8 cellular contexts compared by ENCODE assay signal in the genomic region with DNA sequence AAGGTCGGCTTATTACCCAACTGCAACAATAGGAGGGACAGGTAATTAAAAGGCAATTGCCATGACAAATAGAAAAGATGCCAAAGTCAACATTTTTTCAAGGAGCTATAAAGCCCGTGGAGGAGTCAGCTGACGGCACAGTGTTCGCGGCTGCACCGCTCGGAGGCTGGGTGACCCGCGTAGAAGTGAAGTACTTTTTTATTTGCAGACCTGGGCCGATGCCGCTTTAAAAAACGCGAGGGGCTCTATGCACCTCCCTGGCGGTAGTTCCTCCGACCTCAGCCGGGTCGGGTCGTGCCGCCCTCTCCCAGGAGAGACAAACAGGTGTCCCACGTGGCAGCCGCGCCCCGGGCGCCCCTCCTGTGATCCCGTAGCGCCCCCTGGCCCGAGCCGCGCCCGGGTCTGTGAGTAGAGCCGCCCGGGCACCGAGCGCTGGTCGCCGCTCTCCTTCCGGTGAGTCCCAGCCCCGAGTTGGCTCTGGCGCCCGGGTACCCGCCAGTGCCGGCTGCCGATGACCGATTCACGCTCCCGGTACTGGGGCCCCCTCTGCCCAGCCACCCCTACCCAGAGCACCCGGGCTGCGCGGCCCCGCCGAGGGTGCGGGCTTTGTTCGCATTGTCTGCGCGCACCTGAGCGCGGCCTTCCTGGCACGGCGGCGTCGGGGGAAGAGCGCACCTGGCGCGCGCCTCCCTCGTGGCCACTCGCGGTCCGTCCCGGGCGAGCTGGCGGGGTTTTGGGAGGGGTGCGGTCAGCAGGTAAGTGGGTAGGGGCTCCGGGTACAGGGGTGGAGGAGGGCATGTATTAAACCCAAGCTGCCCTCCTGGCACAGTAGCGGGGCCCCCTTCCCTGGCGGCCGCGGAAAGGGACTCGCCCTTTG. TPM values are rescaled to one million over a fixed set of nuclear protein-coding genes. Genes with fewer than 3 reads are reported as not detected.
A peak's percentile ranks its signal among the peaks of the same experiment; 100 is the strongest.
DNase-seq lines count a peak whose midpoint lies in the region; ATAC-seq and TF ChIP-seq lines count a peak whose summit lies in the region.

Gene VWA2, plus strand, starts transcription at position 138 of the 877 bp plus-strand sequence. CDS start 9,460 bp downstream, outside the sequence.

- no peaks in the 10 kb centered on the region for H3K9me3 ChIP-seq in liver (ENCODE audit: control insufficient read depth in 4 of 4, low read length in 3 of 4)

- H3K27ac Mint-ChIP-seq in activated naive CD8-positive, alpha-beta T cell treated with anti-CD3 and anti-CD28 coated beads, Interleukin-2, amount 10 ng/mL, durations not matched to agents 7 days and 5 days, result no peak within 1 kb of the TSS
- no peak within 1 kb of the TSS for H3K27ac Mint-ChIP-seq in stimulated activated naive CD8-positive, alpha-beta T cell treated with anti-CD3 and anti-CD28 coated beads, Interleukin-15, Interleukin-2, amounts not matched to agents 100 ng/mL and 50 ng/mL, for 24 hours

- no peaks in the 10 kb centered on the region for H3K36me3 ChIP-seq in liver (ENCODE audit: control insufficient read depth in 4 of 4, insufficient read depth in 3 of 4, low read depth in 1 of 4, low read length in 3 of 4)

- no peak within 1 kb of the TSS for H3K9ac ChIP-seq in liver (ENCODE audit: low read depth in 1 of 2, low read length in 2 of 2)

- TF ChIP-seq CTCF in GM12864 (IDR thresholded peaks at IDR 0.05; ENCODE audit: low read depth, low read length, missing control alignments) (peak; percentile 20), liver (IDR thresholded peaks at IDR 0.05; ENCODE audit: low read depth, low read length, missing input control) (no peak)

- POLR2A ChIA-PET in activated naive CD8-positive, alpha-beta T cell treated with anti-CD3 and anti-CD28 coated beads, Interleukin-2, amount 10 ng/mL, durations not matched to agents 7 days and 5 days (lab: Charles Lee), result interaction anchor here (0.7 kb wide), 1 partner anchor 280 kb away, joined by 3 read pairs; no protein-coding TSS in a partner anchor

- H3K4me1 Mint-ChIP-seq in activated naive CD8-positive, alpha-beta T cell treated with anti-CD3 and anti-CD28 coated beads, Interleukin-2, amount 10 ng/mL, durations not matched to agents 7 days and 5 days, result peaks cover 2% of the 10 kb centered on the region
- peaks cover 20% of the 10 kb centered on the region for H3K4me1 Mint-ChIP-seq in stimulated activated naive CD8-positive, alpha-beta T cell treated with anti-CD3 and anti-CD28 coated beads, Interleukin-15, Interleukin-2, amounts not matched to agents 100 ng/mL and 50 ng/mL, for 24 hours (ENCODE audit: low read depth)

- peaks cover 65% of the 10 kb centered on the region for H3K27me3 Mint-ChIP-seq in activated naive CD8-positive, alpha-beta T cell treated with anti-CD3 and anti-CD28 coated beads, Interleukin-2, amount 10 ng/mL, durations not matched to agents 7 days and 5 days
- H3K27me3 Mint-ChIP-seq in stimulated activated naive CD8-positive, alpha-beta T cell treated with anti-CD3 and anti-CD28 coated beads, Interleukin-15, Interleukin-2, amounts not matched to agents 100 ng/mL and 50 ng/mL, for 24 hours, result peaks cover 61% of the 10 kb centered on the region

- no peak for DNase-seq in GM12864 (ENCODE audit: low read depth)
- peak; percentile 63 for DNase-seq in NCI-H146 treated with DMSO at 0.1 percent for 48 hours (lab: John Stamatoyannopoulos, UW; ENCODE audit: unreplicated experiment)
- peak; percentile 59 for DNase-seq in activated naive CD8-positive, alpha-beta T cell treated with anti-CD3 and anti-CD28 coated beads, Interleukin-2, amount 10 ng/mL, durations not matched to agents 7 days and 5 days
- DNase-seq in GM19240 (ENCODE audit: insufficient read length, low spot score), result no peak
- DNase-seq in Kasumi-1 (lab: John Stamatoyannopoulos, UW), result no peak
- no peak for DNase-seq in middle frontal gyrus (ENCODE audit: extremely low spot score, low spot score)

- H3K36me3 Mint-ChIP-seq in activated naive CD8-positive, alpha-beta T cell treated with anti-CD3 and anti-CD28 coated beads, Interleukin-2, amount 10 ng/mL, durations not matched to agents 7 days and 5 days, result no peaks in the 10 kb centered on the region
- H3K36me3 Mint-ChIP-seq in stimulated activated naive CD8-positive, alpha-beta T cell treated with anti-CD3 and anti-CD28 coated beads, Interleukin-15, Interleukin-2, amounts not matched to agents 100 ng/mL and 50 ng/mL, for 24 hours (ENCODE audit: low read depth), result no peaks in the 10 kb centered on the region

- no peaks in the 10 kb centered on the region for H3K9me3 Mint-ChIP-seq in activated naive CD8-positive, alpha-beta T cell treated with anti-CD3 and anti-CD28 coated beads, Interleukin-2, amount 10 ng/mL, durations not matched to agents 7 days and 5 days
- no peaks in the 10 kb centered on the region for H3K9me3 Mint-ChIP-seq in stimulated activated naive CD8-positive, alpha-beta T cell treated with anti-CD3 and anti-CD28 coated beads, Interleukin-15, Interleukin-2, amounts not matched to agents 100 ng/mL and 50 ng/mL, for 24 hours

- no peak within 1 kb of the TSS; the same call in 1 of the 2 replicates for H3K4me3 ChIP-seq in GM12864 (ENCODE audit: low read depth, low read length)
- peak within 1 kb of the TSS in 2 of 3 donors; percentile 18 to 44 for H3K4me3 ChIP-seq in liver (ENCODE audit: low read depth in 1 of 3, low read length in 3 of 3)

- H3K4me1 ChIP-seq in liver (ENCODE audit: control insufficient read depth in 4 of 4, insufficient read depth in 4 of 4, low read length in 3 of 4), result peaks cover 5 to 12% (median 7%) of the 10 kb centered on the region in 4 donors

- peak; percentile 63 for ATAC-seq in activated naive CD8-positive, alpha-beta T cell treated with anti-CD3 and anti-CD28 coated beads, Interleukin-2, amount 10 ng/mL, durations not matched to agents 7 days and 5 days (ENCODE audit: low read depth)

- H3K27ac ChIP-seq in liver (ENCODE audit: low read depth in 1 of 2, low read length in 2 of 2), result no peak within 1 kb of the TSS

- TF ChIP-seq RAD21 in liver (IDR thresholded peaks at IDR 0.05), result peak in 1 of 2 donors; percentile 33

- H3K4me3 Mint-ChIP-seq in activated naive CD8-positive, alpha-beta T cell treated with anti-CD3 and anti-CD28 coated beads, Interleukin-2, amount 10 ng/mL, durations not matched to agents 7 days and 5 days, result peak within 1 kb of the TSS; percentile 51
- H3K4me3 Mint-ChIP-seq in stimulated activated naive CD8-positive, alpha-beta T cell treated with anti-CD3 and anti-CD28 coated beads, Interleukin-15, Interleukin-2, amounts not matched to agents 100 ng/mL and 50 ng/mL, for 24 hours, result peak within 1 kb of the TSS; percentile 69

- WGBS in liver, result 4% methylated on average over 79 of the region's 79 CpGs

- peaks cover 0 to 17% (median 9%) of the 10 kb centered on the region in 4 donors for H3K27me3 ChIP-seq in liver (ENCODE audit: control insufficient read depth in 4 of 4, insufficient read depth in 4 of 4, low read length in 3 of 4)

TF ChIP-seq in liver, 16 proteins besides CTCF, POLR2A, EP300 and RAD21:
- TF ChIP-seq, protein P1, sequence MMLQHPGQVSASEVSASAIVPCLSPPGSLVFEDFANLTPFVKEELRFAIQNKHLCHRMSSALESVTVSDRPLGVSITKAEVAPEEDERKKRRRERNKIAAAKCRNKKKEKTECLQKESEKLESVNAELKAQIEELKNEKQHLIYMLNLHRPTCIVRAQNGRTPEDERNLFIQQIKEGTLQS (IDR thresholded peaks at IDR 0.05), result no peak
- no peak for TF ChIP-seq HNF4G (IDR thresholded peaks at IDR 0.05)
- peak in 1 of 2 donors; percentile 21 for TF ChIP-seq RXRA (IDR thresholded peaks at IDR 0.05)
- peak in 1 of 2 donors; percentile 36 for TF ChIP-seq HNF4A (conservative IDR thresholded peaks at IDR 0.05)
- TF ChIP-seq, protein P2, sequence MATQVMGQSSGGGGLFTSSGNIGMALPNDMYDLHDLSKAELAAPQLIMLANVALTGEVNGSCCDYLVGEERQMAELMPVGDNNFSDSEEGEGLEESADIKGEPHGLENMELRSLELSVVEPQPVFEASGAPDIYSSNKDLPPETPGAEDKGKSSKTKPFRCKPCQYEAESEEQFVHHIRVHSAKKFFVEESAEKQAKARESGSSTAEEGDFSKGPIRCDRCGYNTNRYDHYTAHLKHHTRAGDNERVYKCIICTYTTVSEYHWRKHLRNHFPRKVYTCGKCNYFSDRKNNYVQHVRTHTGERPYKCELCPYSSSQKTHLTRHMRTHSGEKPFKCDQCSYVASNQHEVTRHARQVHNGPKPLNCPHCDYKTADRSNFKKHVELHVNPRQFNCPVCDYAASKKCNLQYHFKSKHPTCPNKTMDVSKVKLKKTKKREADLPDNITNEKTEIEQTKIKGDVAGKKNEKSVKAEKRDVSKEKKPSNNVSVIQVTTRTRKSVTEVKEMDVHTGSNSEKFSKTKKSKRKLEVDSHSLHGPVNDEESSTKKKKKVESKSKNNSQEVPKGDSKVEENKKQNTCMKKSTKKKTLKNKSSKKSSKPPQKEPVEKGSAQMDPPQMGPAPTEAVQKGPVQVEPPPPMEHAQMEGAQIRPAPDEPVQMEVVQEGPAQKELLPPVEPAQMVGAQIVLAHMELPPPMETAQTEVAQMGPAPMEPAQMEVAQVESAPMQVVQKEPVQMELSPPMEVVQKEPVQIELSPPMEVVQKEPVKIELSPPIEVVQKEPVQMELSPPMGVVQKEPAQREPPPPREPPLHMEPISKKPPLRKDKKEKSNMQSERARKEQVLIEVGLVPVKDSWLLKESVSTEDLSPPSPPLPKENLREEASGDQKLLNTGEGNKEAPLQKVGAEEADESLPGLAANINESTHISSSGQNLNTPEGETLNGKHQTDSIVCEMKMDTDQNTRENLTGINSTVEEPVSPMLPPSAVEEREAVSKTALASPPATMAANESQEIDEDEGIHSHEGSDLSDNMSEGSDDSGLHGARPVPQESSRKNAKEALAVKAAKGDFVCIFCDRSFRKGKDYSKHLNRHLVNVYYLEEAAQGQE (IDR thresholded peaks at IDR 0.05), result no peak
- no peak for TF ChIP-seq JUND (IDR thresholded peaks at IDR 0.05)
- TF ChIP-seq EGR1 (IDR thresholded peaks at IDR 0.05; ENCODE audit: low read depth in 2 of 2), result no peak

RNA-seq across cellular contexts. Expression of gene VWA2, which starts in this region (rescaled TPM):
- not detected for total RNA-seq in activated naive CD8-positive, alpha-beta T cell treated with anti-CD3 and anti-CD28 coated beads, Interleukin-2, amount 10 ng/mL, durations not matched to agents 7 days and 5 days
- under 1 TPM; 0.05 to 0.25 TPM for total RNA-seq in liver
- polyA plus RNA-seq in liver, result not detected

Comparison
In these comparisons a context has a peak if more than half of its experiments do, and no peak if none do; other contexts are left out.
1. Peak in DNase-seq and ATAC-seq in activated naive CD8-positive, alpha-beta T cell treated with anti-CD3 and anti-CD28 coated beads, Interleukin-2, amount 10 ng/mL, durations not matched to agents 7 days and 5 days; RNA of the gene not detected or under 1 TPM.